Comparison of ENCODE assay signal across 21 cellular contexts in the genomic region with DNA sequence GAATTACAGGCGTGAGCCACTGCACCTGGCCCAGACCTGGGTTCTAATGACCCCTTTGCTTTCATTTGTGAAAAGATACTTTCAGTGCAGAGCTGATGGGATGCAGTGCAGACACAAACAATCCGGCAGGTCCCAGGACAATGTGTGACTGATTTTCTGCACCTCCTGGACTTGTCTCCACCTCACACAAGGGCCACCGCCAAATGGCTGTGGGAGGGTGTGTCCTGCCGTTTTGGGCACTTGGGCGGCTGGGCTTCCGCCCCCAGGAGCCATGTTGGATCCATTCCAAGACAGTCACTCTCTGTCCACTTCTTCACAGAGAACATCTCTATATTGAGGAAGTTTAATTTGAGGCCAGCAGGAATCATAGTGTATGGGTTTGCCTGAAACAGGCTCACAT.
"Had no signal": no experiment of that assay in that cellular context is flagged by ENCODE, and none has a peak within 500 bp of the region (broad histone marks: within the 10 kb centered on the region; RNA-seq: fewer than 3 reads in every experiment).

No MANE protein-coding gene starts in this region.

- H3K4me1 Mint-ChIP-seq: endodermal cell; memory B cell; neural progenitor cell; stimulated activated naive CD8-positive, alpha-beta T cell treated with anti-CD3 and anti-CD28 coated beads, Interleukin-15, amount 100 ng/mL, for 72 hours had no signal

- DNase-seq: effector CD4-positive, alpha-beta T cell; endodermal cell; erythroblast; gastrocnemius medialis; left ventricle myocardium inferior; lower lobe of right lung; pancreas; right lobe of liver; stimulated activated CD4-positive, alpha-beta T cell treated with anti-CD3 and anti-CD28 coated beads, Interleukin-15, amount 100 ng/mL, for 24 hours; stimulated activated CD4-positive, alpha-beta T cell treated with anti-CD3 and anti-CD28 coated beads, Interleukin-1b, Interleukin-23, amount 100 ng/mL, for 48 hours; stimulated activated CD4-positive, alpha-beta T cell treated with anti-CD3 and anti-CD28 coated beads, Interleukin-4, amount 100 ng/mL, for 24 hours; stimulated activated naive B cell treated with anti-CD40 and anti-IgM and Interleukin-4, amounts not matched to agents 10 μg/mL and 1 μg/mL and 100 μg/mL, for 72 hours; stimulated activated naive CD8-positive, alpha-beta T cell treated with anti-CD3 and anti-CD28 coated beads, Interleukin-15, amount 100 ng/mL, for 72 hours; testis; trophoblast cell; uterus had no signal

- H3K27ac Mint-ChIP-seq: endodermal cell; memory B cell; natural killer cell treated with Interleukin-12 subunit alpha and Interleukin-12 subunit beta and Interleukin-15 and Interleukin-18, amount 100 ng/mL, for 72 hours; neural progenitor cell; stimulated activated naive B cell treated with anti-CD40 and anti-IgM and Interleukin-4, amounts not matched to agents 10 μg/mL and 1 μg/mL and 100 μg/mL, for 72 hours; stimulated activated naive CD8-positive, alpha-beta T cell treated with anti-CD3 and anti-CD28 coated beads, Interleukin-15, amount 100 ng/mL, for 72 hours had no signal

- H3K4me1 ChIP-seq: gastrocnemius medialis, left ventricle myocardium inferior, lower lobe of right lung, neural progenitor cell, pancreas, prostate gland, right lobe of liver, testis, uterus had no signal

- H3K27me3 ChIP-seq: gastrocnemius medialis, neural progenitor cell, right lobe of liver, testis, uterus had no signal

- H3K27ac ChIP-seq: coronary artery, gastrocnemius medialis, left ventricle myocardium inferior, lower lobe of right lung, neural progenitor cell, pancreas, prostate gland, right lobe of liver, testis, uterus had no signal

- H3K4me3 ChIP-seq: coronary artery, gastrocnemius medialis, left ventricle myocardium inferior, lower lobe of right lung, neural progenitor cell, pancreas, prostate gland, right lobe of liver, testis, uterus had no signal

- H3K27me3 Mint-ChIP-seq: memory B cell had no signal

- H3K36me3 Mint-ChIP-seq: memory B cell; natural killer cell treated with Interleukin-12 subunit alpha and Interleukin-12 subunit beta and Interleukin-15 and Interleukin-18, amount 100 ng/mL, for 72 hours; neural progenitor cell; stimulated activated naive B cell treated with anti-CD40 and anti-IgM and Interleukin-4, amounts not matched to agents 10 μg/mL and 1 μg/mL and 100 μg/mL, for 72 hours had no signal

- H3K4me3 Mint-ChIP-seq: endodermal cell; memory B cell; natural killer cell treated with Interleukin-12 subunit alpha and Interleukin-12 subunit beta and Interleukin-15 and Interleukin-18, amount 100 ng/mL, for 72 hours; neural progenitor cell; stimulated activated naive B cell treated with anti-CD40 and anti-IgM and Interleukin-4, amounts not matched to agents 10 μg/mL and 1 μg/mL and 100 μg/mL, for 72 hours; stimulated activated naive CD8-positive, alpha-beta T cell treated with anti-CD3 and anti-CD28 coated beads, Interleukin-15, amount 100 ng/mL, for 72 hours had no signal

- H3K9me3 Mint-ChIP-seq: endodermal cell; memory B cell; natural killer cell treated with Interleukin-12 subunit alpha and Interleukin-12 subunit beta and Interleukin-15 and Interleukin-18, amount 100 ng/mL, for 72 hours; neural progenitor cell; stimulated activated naive B cell treated with anti-CD40 and anti-IgM and Interleukin-4, amounts not matched to agents 10 μg/mL and 1 μg/mL and 100 μg/mL, for 72 hours; stimulated activated naive CD8-positive, alpha-beta T cell treated with anti-CD3 and anti-CD28 coated beads, Interleukin-15, amount 100 ng/mL, for 72 hours had no signal

- ATAC-seq: gastrocnemius medialis; lower lobe of right lung; natural killer cell treated with Interleukin-12 subunit alpha and Interleukin-12 subunit beta and Interleukin-15 and Interleukin-18, amount 100 ng/mL, for 72 hours; pancreas; right lobe of liver; stimulated activated naive B cell treated with anti-CD40 and anti-IgM and Interleukin-4, amounts not matched to agents 10 μg/mL and 1 μg/mL and 100 μg/mL, for 72 hours; stimulated activated naive CD8-positive, alpha-beta T cell treated with anti-CD3 and anti-CD28 coated beads, Interleukin-15, amount 100 ng/mL, for 72 hours had no signal
